In genomic region chr4:37326852-37327251, GRCh38 we compare ENCODE assay signal across 11 cellular contexts.
"Had no signal": no experiment of that assay in that cellular context is flagged by ENCODE, and none has a peak within 500 bp of the region (broad histone marks: within the 10 kb centered on the region; RNA-seq: fewer than 3 reads in every experiment).

No MANE protein-coding gene starts in this region.

- H3K9ac ChIP-seq: GM23248 had no signal

- DNase-seq: GM23248, GOT3, H7, H9, HCEC 1CT, HFFc6 had no signal

- H2AFZ ChIP-seq: GM23248, GM23338 had no signal

- FAIRE-seq: H1, H54 had no signal

- H3K4me3 ChIP-seq: GM23248, GM23338, HAP-1 had no signal

- H3K9me3 ChIP-seq: HAP-1 had no signal

- H3K36me3 ChIP-seq: HAP-1 had no signal

- ATAC-seq: GM23338, HCT116 had no signal

- H3K4me2 ChIP-seq: GM23338 had no signal

- H3K27ac ChIP-seq: GM23248 had no signal

- H3K4me1 ChIP-seq: HAP-1 had no signal
